Comparison of ENCODE assay signal across 16 cellular contexts in genomic region chr17:43533699-43534098, GRCh38.
"Had no signal": no experiment of that assay in that cellular context is flagged by ENCODE, and none has a peak within 500 bp of the region (broad histone marks: within the 10 kb centered on the region; RNA-seq: fewer than 3 reads in every experiment).

No MANE protein-coding gene starts in this region.

- FAIRE-seq: endothelial cell of umbilical vein, kidney had no signal

- ATAC-seq: activated naive CD8-positive, alpha-beta T cell treated with anti-CD3 and anti-CD28 coated beads, Interleukin-2, amount 50 U/mL, for 24 hours; left lobe of liver; stimulated activated naive B cell treated with anti-CD40 and anti-IgM and Interleukin-4, amounts not matched to agents 10 μg/mL and 1 μg/mL and 100 μg/mL, for 72 hours had no signal

- DNase-seq: activated CD4-positive, CD25-positive, alpha-beta regulatory T cell treated with anti-CD3 and anti-CD28 coated beads, Interleukin-2, amount 50 U/mL, for 72 hours; activated CD8-positive, alpha-beta memory T cell treated with anti-CD3 and anti-CD28 coated beads for 24 hours; activated CD8-positive, alpha-beta memory T cell treated with anti-CD3 and anti-CD28 coated beads, Interleukin-2, amount 50 U/mL, for 48 hours; activated effector memory CD4-positive, alpha-beta T cell treated with Interleukin-2 at 50 U/mL for 16 hours; activated naive CD4-positive, alpha-beta T cell treated with anti-CD3 and anti-CD28 coated beads, Interleukin-2, amount 10 ng/mL, durations not matched to agents 7 days and 5 days; activated naive CD8-positive, alpha-beta T cell treated with anti-CD3 and anti-CD28 coated beads, Interleukin-2, amount 50 U/mL, for 24 hours; activated T-cell treated with anti-CD3 and anti-CD28 coated beads, Interleukin-2, amount 50 U/mL, for 48 hours; anterior cingulate cortex; effector CD8-positive, alpha-beta T cell; foreskin melanocyte; hypothalamus; kidney; midbrain; stimulated activated naive B cell treated with anti-CD40 and anti-IgM and Interleukin-4, amounts not matched to agents 10 μg/mL and 1 μg/mL and 100 μg/mL, for 72 hours had no signal
